8 cellular contexts compared by ENCODE assay signal in the genomic region with DNA sequence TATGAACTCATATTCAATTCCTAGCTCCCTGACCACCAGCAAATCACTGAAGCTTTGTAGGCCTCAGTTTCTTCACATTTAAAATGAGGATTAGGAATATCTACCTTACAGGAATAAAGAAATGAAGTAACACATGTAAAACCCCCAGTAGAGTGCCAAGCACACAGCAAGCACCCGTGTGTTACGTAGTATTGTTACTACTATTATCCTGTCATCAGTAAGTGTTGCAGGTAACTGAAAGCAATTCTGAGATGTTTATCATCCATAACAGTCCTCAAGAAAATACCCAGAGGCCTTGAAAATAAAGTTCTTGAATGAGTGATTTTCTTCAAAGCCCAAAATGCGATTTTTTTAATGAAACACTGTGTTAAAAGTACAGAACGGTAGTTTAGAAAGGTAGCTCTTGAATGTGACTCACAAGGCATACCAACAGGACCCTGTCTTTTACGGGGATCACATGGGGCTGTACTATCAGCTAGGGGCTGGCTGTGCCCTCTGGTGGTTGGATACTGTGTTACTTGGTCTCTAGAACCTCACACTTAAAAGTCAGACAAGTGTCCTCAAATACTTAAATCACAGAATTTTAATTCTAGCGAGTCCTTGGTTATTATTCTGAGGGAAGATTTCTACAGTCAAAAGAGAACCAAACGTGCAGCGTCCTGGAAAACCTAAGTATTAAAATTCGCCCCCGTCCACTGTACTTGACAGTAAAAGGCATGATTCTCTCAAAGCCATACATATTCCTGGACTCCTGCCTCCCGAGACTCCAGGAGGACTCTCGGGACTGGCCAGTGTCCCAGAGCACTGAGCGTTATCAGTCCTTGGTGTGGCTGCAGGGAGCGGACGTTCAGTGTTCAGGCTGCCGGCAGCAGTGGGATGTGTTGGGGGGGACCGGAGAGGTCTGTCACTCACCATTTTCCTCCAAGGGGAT. TPM values are rescaled to one million over a fixed set of nuclear protein-coding genes. Genes with fewer than 3 reads are reported as not detected.
DNase-seq lines count a peak whose midpoint lies in the region; ATAC-seq and TF ChIP-seq lines count a peak whose summit lies in the region.

No MANE protein-coding gene starts in this region.

- ATAC-seq in GM23338 (peak; percentile 96), SK-N-SH treated with all-trans-retinoic acid at 6 μM for 48 hours (peak; percentile 95), heart left ventricle (peak; percentile 83 to 89 (median 86))
- ATAC-seq in activated naive CD8-positive, alpha-beta T cell treated with anti-CD3 and anti-CD28 coated beads, Interleukin-2, amount 10 ng/mL, durations not matched to agents 7 days and 5 days (ENCODE audit: low read depth) = peak; percentile 84

- H3K9me2 ChIP-seq in GM23338 (ENCODE audit: insufficient read depth) = no peaks in the 10 kb centered on the region
- no peaks in the 10 kb centered on the region for H3K9me2 ChIP-seq in Karpas-422 (replicated peaks; ENCODE audit: insufficient read depth, low read length)

- peak overlapping the region; percentile 79; the same call in 1 of the 2 replicates for H2AFZ ChIP-seq in GM23338
- H2AFZ ChIP-seq in Karpas-422 (ENCODE audit: low read length) = peak overlapping the region; percentile 78

- no peaks in the 10 kb centered on the region for H3K9me3 Mint-ChIP-seq in GM23338
- H3K9me3 Mint-ChIP-seq in activated naive CD8-positive, alpha-beta T cell treated with anti-CD3 and anti-CD28 coated beads, Interleukin-2, amount 10 ng/mL, durations not matched to agents 7 days and 5 days = no peaks in the 10 kb centered on the region

- no peak for TF ChIP-seq POLR2A in heart left ventricle (IDR thresholded peaks at IDR 0.05)
- TF ChIP-seq POLR2A in vagina (IDR thresholded peaks at IDR 0.05) = no peak

- H3K4me1 ChIP-seq in GM23338 (ENCODE audit: insufficient read depth) = peaks cover 11% of the 10 kb centered on the region
- H3K4me1 ChIP-seq in Karpas-422 (ENCODE audit: low read length) = peaks cover 22% of the 10 kb centered on the region
- peaks cover 0 to 35% (median 21%) of the 10 kb centered on the region in 12 donors for H3K4me1 ChIP-seq in heart left ventricle
- H3K4me1 ChIP-seq in vagina = peaks cover 24% of the 10 kb centered on the region

- POLR2A ChIA-PET in activated naive CD8-positive, alpha-beta T cell treated with anti-CD3 and anti-CD28 coated beads, Interleukin-2, amount 10 ng/mL, durations not matched to agents 7 days and 5 days (lab: Charles Lee) = interaction anchor here (0.6 to 2.6 kb wide), 7 partner anchors 9 to 194 kb away, joined by 3 to 39 read pairs (median 4); a partner anchor contains a TSS

- peaks cover 7% of the 10 kb centered on the region; the same call in 2 of the 3 replicates for H3K4me1 Mint-ChIP-seq in GM23338
- H3K4me1 Mint-ChIP-seq in activated naive CD8-positive, alpha-beta T cell treated with anti-CD3 and anti-CD28 coated beads, Interleukin-2, amount 10 ng/mL, durations not matched to agents 7 days and 5 days = peaks cover 18% of the 10 kb centered on the region

- no peaks in the 10 kb centered on the region for H3F3A ChIP-seq in GM23338 (replicated peaks; ENCODE audit: low read depth)

- H3K9ac ChIP-seq in Karpas-422 (ENCODE audit: low read length) = peak overlapping the region; percentile 97

- H3K4me3 Mint-ChIP-seq in GM23338 = peak overlapping the region; percentile 100
- peak overlapping the region; percentile 99 for H3K4me3 Mint-ChIP-seq in activated naive CD8-positive, alpha-beta T cell treated with anti-CD3 and anti-CD28 coated beads, Interleukin-2, amount 10 ng/mL, durations not matched to agents 7 days and 5 days

- peaks cover 10% of the 10 kb centered on the region; the same call in 1 of the 2 replicates for H3K36me3 ChIP-seq in GM23338 (ENCODE audit: insufficient read depth)
- peaks cover 4% of the 10 kb centered on the region; the same call in 1 of the 2 replicates for H3K36me3 ChIP-seq in Karpas-422 (ENCODE audit: insufficient read depth, low read length)
- H3K36me3 ChIP-seq in heart left ventricle = peaks cover 0 to 32% (median 17%) of the 10 kb centered on the region in 9 donors
- H3K36me3 ChIP-seq in vagina = no peaks in the 10 kb centered on the region

- WGBS in heart left ventricle, 4 donors = 1 to 2% (median 1%) methylated on average over 17 of the region's 17 CpGs

- H3K27me3 ChIP-seq in GM23338 (ENCODE audit: insufficient read depth) (no peaks in the 10 kb centered on the region), Karpas-422 (ENCODE audit: low read length) (no peaks in the 10 kb centered on the region), heart left ventricle (no peaks in the 10 kb centered on the region), vagina (no peaks in the 10 kb centered on the region)

- H3K9me3 ChIP-seq in Karpas-422 (ENCODE audit: low read length) (no peaks in the 10 kb centered on the region), heart left ventricle (no peaks in the 10 kb centered on the region), vagina (no peaks in the 10 kb centered on the region)

- peaks cover 8% of the 10 kb centered on the region for H3K27me3 Mint-ChIP-seq in GM23338 (ENCODE audit: insufficient read depth, low read depth, poor library complexity)
- no peaks in the 10 kb centered on the region for H3K27me3 Mint-ChIP-seq in activated naive CD8-positive, alpha-beta T cell treated with anti-CD3 and anti-CD28 coated beads, Interleukin-2, amount 10 ng/mL, durations not matched to agents 7 days and 5 days

- H4K20me1 ChIP-seq in GM23338 (replicated peaks; ENCODE audit: insufficient read depth) (no peaks in the 10 kb centered on the region), Karpas-422 (ENCODE audit: insufficient read depth, low read depth, low read length) (no peaks in the 10 kb centered on the region; the same call in 1 of the 2 replicates)

- H3K36me3 Mint-ChIP-seq in GM23338 (ENCODE audit: low read depth) = peaks cover 16% of the 10 kb centered on the region
- H3K36me3 Mint-ChIP-seq in activated naive CD8-positive, alpha-beta T cell treated with anti-CD3 and anti-CD28 coated beads, Interleukin-2, amount 10 ng/mL, durations not matched to agents 7 days and 5 days = peaks cover 16% of the 10 kb centered on the region

- DNase-seq in GDM1 (lab: John Stamatoyannopoulos, UW) (peak; percentile 65), GM23338 (ENCODE audit: low spot score) (peak; percentile 92), Karpas-422 (peak; percentile 93), heart left ventricle (peak in 4 of 5 donors; percentile 46 to 79 (median 58)), posterior cingulate gyrus (peak in 8 of 10 donors; percentile 43 to 89 (median 66)), vagina (ENCODE audit: extremely low spot score in 2 of 2) (no peak)
- DNase-seq in activated naive CD8-positive, alpha-beta T cell treated with anti-CD3 and anti-CD28 coated beads, Interleukin-2, amount 10 ng/mL, durations not matched to agents 7 days and 5 days = peak; percentile 45

- H3K4me3 ChIP-seq in GM23338 (peak overlapping the region; percentile 82), Karpas-422 (ENCODE audit: low read length) (peak overlapping the region; percentile 98), heart left ventricle (peak overlapping the region; percentile 71 to 96 (median 80)), vagina (peak overlapping the region; percentile 60 to 76)

- H3K27ac ChIP-seq in GM23338 (ENCODE audit: low read depth) = peak overlapping the region; percentile 75
- peak overlapping the region; percentile 74 for H3K27ac ChIP-seq in Karpas-422 (ENCODE audit: low read length)
- peak overlapping the region; percentile 79 to 98 (median 92) for H3K27ac ChIP-seq in heart left ventricle
- peak overlapping the region; percentile 83 for H3K27ac ChIP-seq in vagina

- H3K27ac Mint-ChIP-seq in GM23338 = peak overlapping the region; percentile 99
- H3K27ac Mint-ChIP-seq in activated naive CD8-positive, alpha-beta T cell treated with anti-CD3 and anti-CD28 coated beads, Interleukin-2, amount 10 ng/mL, durations not matched to agents 7 days and 5 days = peak overlapping the region; percentile 100

- intact Hi-C loops in heart left ventricle (cut with DNase I) = loop anchor here in 5 of 10 donors (1.0 to 10.0 kb wide), 8 partner anchors 19 to 188 kb away; a partner anchor contains a TSS
- intact Hi-C loops in posterior cingulate gyrus (cut with DNase I) = loop anchor here (1.0 kb wide), 1 partner anchor 20 kb away; a partner anchor contains a TSS
- intact Hi-C loops in vagina (cut with DNase I) = loop anchor here (10.0 kb wide), 1 partner anchor 423 kb away; no protein-coding TSS in a partner anchor

- H3K4me2 ChIP-seq in GM23338 = peak overlapping the region; percentile 87
- H3K4me2 ChIP-seq in Karpas-422 (ENCODE audit: low read depth, low read length, poor library complexity, severe bottlenecking) = peak overlapping the region; percentile 77

- H3K79me2 ChIP-seq in GM23338 (replicated peaks; ENCODE audit: insufficient read depth) (peaks cover 46% of the 10 kb centered on the region), Karpas-422 (ENCODE audit: low read length) (peaks cover 50% of the 10 kb centered on the region)

- TF ChIP-seq CTCF in GM23338 (conservative IDR thresholded peaks at IDR 0.05; ENCODE audit: low read depth in 2 of 2) (peak; percentile 81 to 85), heart left ventricle (IDR thresholded peaks at IDR 0.05) (peak; percentile 13 to 66 (median 49)), vagina (IDR thresholded peaks at IDR 0.05) (peak in 2 of 3 experiments; percentile 34 to 37)

RNA-seq across cellular contexts. Expression of a gene that starts 0.7 kb away (rescaled TPM):
- 53.8 and 56.5 TPM in 2 replicates for total RNA-seq in GM23338 (2014; rRNA removed; shearing (Covaris generic))
- 226 and 231 TPM in 2 replicates for polyA plus RNA-seq in GM23338 (2016; fragmentation: Nextera tagmentation; extraction: Ambion mirVana)
- 72.4 and 95.6 TPM in 2 replicates for total RNA-seq in Karpas-422 (2014; rRNA removed; shearing (Covaris generic); ENCODE audit: low replicate concordance)
- 10 to 100 TPM; 40.1 to 41.5 TPM for total RNA-seq in activated naive CD8-positive, alpha-beta T cell treated with anti-CD3 and anti-CD28 coated beads, Interleukin-2, amount 10 ng/mL, durations not matched to agents 7 days and 5 days
- 100 to 1,000 TPM in 7 of 9 donors, 10 to 100 TPM in 2; 74.6 to 209 (median 125) TPM for total RNA-seq in heart left ventricle
- 100 to 1,000 TPM in 1 of 2 donors, 10 to 100 TPM in 1; 89.2 to 149 TPM for polyA plus RNA-seq in heart left ventricle
- 28.0 TPM for total RNA-seq in vagina

RNA-seq across cellular contexts. Expression of a gene that starts 19.8 kb away (rescaled TPM):
- 35.9 and 43.3 TPM in 2 replicates for total RNA-seq in GM23338 (2014; rRNA removed; shearing (Covaris generic))
- polyA plus RNA-seq in GM23338 (2016; fragmentation: Nextera tagmentation; extraction: Ambion mirVana) = 26.5 and 31.8 TPM in 2 replicates
- 16.3 and 21.2 TPM in 2 replicates for total RNA-seq in Karpas-422 (2014; rRNA removed; shearing (Covaris generic); ENCODE audit: low replicate concordance)
- 10 to 100 TPM; 17.2 to 18.1 TPM for total RNA-seq in activated naive CD8-positive, alpha-beta T cell treated with anti-CD3 and anti-CD28 coated beads, Interleukin-2, amount 10 ng/mL, durations not matched to agents 7 days and 5 days
- total RNA-seq in heart left ventricle = 10 to 100 TPM in 5 of 9 donors, 1 to 10 TPM in 4; 7.5 to 11.1 (median 10.5) TPM
- 1 to 10 TPM; 4.1 to 7.8 TPM for polyA plus RNA-seq in heart left ventricle
- total RNA-seq in vagina = 18.4 TPM

RNA-seq across cellular contexts. Expression of a gene that starts 20.1 kb away (rescaled TPM):
- 0.39 and 3.4 TPM in 2 replicates for total RNA-seq in GM23338 (2014; rRNA removed; shearing (Covaris generic))
- polyA plus RNA-seq in GM23338 (2016; fragmentation: Nextera tagmentation; extraction: Ambion mirVana) (106 and 116 TPM in 2 replicates), heart left ventricle (1 to 10 TPM; 4.8 TPM)
- total RNA-seq in Karpas-422 (2014; rRNA removed; shearing (Covaris generic); ENCODE audit: low replicate concordance) = 3.5 and 12.6 TPM in 2 replicates
- total RNA-seq in activated naive CD8-positive, alpha-beta T cell treated with anti-CD3 and anti-CD28 coated beads, Interleukin-2, amount 10 ng/mL, durations not matched to agents 7 days and 5 days = 10 to 100 TPM; 30.4 to 34.9 TPM
- total RNA-seq in heart left ventricle (10 to 100 TPM in 7 of 9 donors, 1 to 10 TPM in 2; 4.1 to 26.5 (median 15.1) TPM), vagina (not detected)

RNA-seq across cellular contexts. Expression of a gene that starts 46.2 kb away (rescaled TPM):
- 12.9 and 14.2 TPM in 2 replicates for total RNA-seq in GM23338 (2014; rRNA removed; shearing (Covaris generic))
- polyA plus RNA-seq in GM23338 (2016; fragmentation: Nextera tagmentation; extraction: Ambion mirVana) (10.9 and 14.7 TPM in 2 replicates), heart left ventricle (1 to 10 TPM; 1.8 to 1.9 TPM)
- 6.6 and 13.2 TPM in 2 replicates for total RNA-seq in Karpas-422 (2014; rRNA removed; shearing (Covaris generic); ENCODE audit: low replicate concordance)
- 10 to 100 TPM; 27.8 to 30.0 TPM for total RNA-seq in activated naive CD8-positive, alpha-beta T cell treated with anti-CD3 and anti-CD28 coated beads, Interleukin-2, amount 10 ng/mL, durations not matched to agents 7 days and 5 days
- total RNA-seq in heart left ventricle (10 to 100 TPM in 1 of 9 donors, 1 to 10 TPM in 8; 2.0 to 18.5 (median 4.4) TPM), vagina (11.3 TPM)

Comparison
In these comparisons a context has a peak if more than half of its experiments do, and no peak if none do; other contexts are left out.
1. DNase-seq: peak in GDM1 (single experiment), GM23338 (single experiment), Karpas-422 (single experiment), activated naive CD8-positive, alpha-beta T cell treated with anti-CD3 and anti-CD28 coated beads, Interleukin-2, amount 10 ng/mL, durations not matched to agents 7 days and 5 days (single experiment), heart left ventricle (4 of 5) and posterior cingulate gyrus (8 of 10); none in vagina (0 of 2).
2. Peak in every context shown above with its lines, with median percentiles within 50 percentile points of each other: ATAC-seq, H3K27ac ChIP-seq, H3K4me3 ChIP-seq and CTCF ChIP-seq.